28 cellular contexts compared by ENCODE assay signal in the genomic region with DNA sequence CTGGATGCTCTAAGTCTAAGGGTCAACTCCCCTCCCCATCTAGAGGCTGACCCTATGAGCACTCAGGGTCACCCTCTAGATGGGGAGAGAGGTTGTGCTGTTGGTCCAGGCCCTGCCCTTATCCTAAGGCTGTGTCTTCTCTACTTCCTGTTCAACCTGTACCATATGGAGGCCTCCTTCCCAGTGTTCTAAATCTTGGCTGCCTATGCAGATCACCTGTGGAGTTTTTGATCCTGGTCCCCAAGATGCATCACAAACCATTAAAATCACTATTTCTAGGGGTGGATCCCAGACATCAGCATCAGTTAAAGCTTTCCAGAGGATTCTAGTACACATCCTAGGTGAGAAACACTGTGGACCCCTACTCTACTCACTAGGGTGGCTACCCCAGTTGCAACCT.
"Had no signal": no experiment of that assay in that cellular context is flagged by ENCODE, and none has a peak within 500 bp of the region (broad histone marks: within the 10 kb centered on the region; RNA-seq: fewer than 3 reads in every experiment).

No MANE protein-coding gene starts in this region.

- H3K36me3 Mint-ChIP-seq: activated naive CD8-positive, alpha-beta T cell had no signal

- H3K4me3 Mint-ChIP-seq: activated CD4-positive, alpha-beta memory T cell treated with anti-CD3 and anti-CD28 coated beads, Interleukin-2, amount 10 ng/mL, durations not matched to agents 7 days and 5 days; activated CD4-positive, alpha-beta T cell treated with anti-CD3 and anti-CD28 coated beads for 36 hours; activated naive CD4-positive, alpha-beta T cell treated with anti-CD3 and anti-CD28 coated beads for 36 hours; activated naive CD8-positive, alpha-beta T cell; activated T-helper 17 cell treated with anti-CD3 and anti-CD28 coated beads, Interleukin-2, amount 50 U/mL, for 72 hours had no signal

- DNase-seq: activated CD4-positive, alpha-beta memory T cell treated with anti-CD3 and anti-CD28 coated beads, Interleukin-2, amount 10 ng/mL, durations not matched to agents 7 days and 5 days; activated CD4-positive, alpha-beta T cell treated with anti-CD3 and anti-CD28 coated beads for 36 hours; activated CD4-positive, alpha-beta T cell treated with anti-CD3 and anti-CD28 coated beads, Interleukin-2, amount 50 U/mL, for 1 hour; activated gamma-delta T cell; activated naive CD4-positive, alpha-beta T cell treated with anti-CD3 and anti-CD28 coated beads for 36 hours; activated T-cell treated with anti-CD3 and anti-CD28 coated beads for 4 hours; activated T-cell treated with anti-CD3 and anti-CD28 coated beads, Interleukin-2, amount 50 U/mL, for 48 hours; amygdala; brain microvascular endothelial cell; MG63; NCI-H1105; NCI-H1436; NCI-H187 treated with DMSO at 0.1 percent for 48 hours; NCI-H2171; NCI-H226; NCI-H510A; NCI-H526 treated with DMSO at 0.1 percent for 48 hours; NCI-H82; Right ventricle myocardium superior; RPMI8226; SJCRH30; SK-N-SH; T-helper 1 cell; WERI-Rb-1 had no signal

- H3K36me3 ChIP-seq: brain microvascular endothelial cell, cardiac muscle cell, MG63, SJCRH30, WERI-Rb-1 had no signal

- H3K4me1 Mint-ChIP-seq: activated CD4-positive, alpha-beta memory T cell treated with anti-CD3 and anti-CD28 coated beads, Interleukin-2, amount 10 ng/mL, durations not matched to agents 7 days and 5 days; activated CD4-positive, alpha-beta T cell treated with anti-CD3 and anti-CD28 coated beads for 36 hours; activated T-helper 17 cell treated with anti-CD3 and anti-CD28 coated beads, Interleukin-2, amount 50 U/mL, for 72 hours had no signal

- H3K9me3 Mint-ChIP-seq: activated naive CD4-positive, alpha-beta T cell treated with anti-CD3 and anti-CD28 coated beads for 36 hours had no signal

- H3K27me3 Mint-ChIP-seq: activated CD4-positive, alpha-beta memory T cell treated with anti-CD3 and anti-CD28 coated beads, Interleukin-2, amount 10 ng/mL, durations not matched to agents 7 days and 5 days; activated naive CD8-positive, alpha-beta T cell; activated T-helper 17 cell treated with anti-CD3 and anti-CD28 coated beads, Interleukin-2, amount 50 U/mL, for 72 hours had no signal

- H3K4me3 ChIP-seq: cardiac muscle cell, MG63, SJCRH30 had no signal

- H3K9me3 ChIP-seq: MG63, SJCRH30, SK-N-SH had no signal

- H3K27ac Mint-ChIP-seq: activated CD4-positive, alpha-beta memory T cell treated with anti-CD3 and anti-CD28 coated beads, Interleukin-2, amount 10 ng/mL, durations not matched to agents 7 days and 5 days; activated CD4-positive, alpha-beta T cell treated with anti-CD3 and anti-CD28 coated beads for 36 hours; activated naive CD4-positive, alpha-beta T cell treated with anti-CD3 and anti-CD28 coated beads for 36 hours; activated naive CD8-positive, alpha-beta T cell; activated T-helper 17 cell treated with anti-CD3 and anti-CD28 coated beads, Interleukin-2, amount 50 U/mL, for 72 hours had no signal

- H3K27me3 ChIP-seq: brain microvascular endothelial cell, cardiac muscle cell, MG63, SJCRH30 had no signal

- H3K4me1 ChIP-seq: SJCRH30 had no signal

- H3K27ac ChIP-seq: brain microvascular endothelial cell, cardiac muscle cell, SJCRH30, WERI-Rb-1 had no signal

- ATAC-seq: activated CD4-positive, alpha-beta T cell treated with anti-CD3 and anti-CD28 coated beads for 36 hours; activated T-helper 17 cell treated with anti-CD3 and anti-CD28 coated beads, Interleukin-2, amount 50 U/mL, for 72 hours; Panc1 had no signal
